In genomic region chr2:234391625-234392024, GRCh38 we compare ENCODE assay signal across 17 cellular contexts.
DNase-seq lines count a peak whose midpoint lies in the region; ATAC-seq and TF ChIP-seq lines count a peak whose summit lies in the region.
"Had no signal": no experiment of that assay in that cellular context is flagged by ENCODE, and none has a peak within 500 bp of the region (broad histone marks: within the 10 kb centered on the region; RNA-seq: fewer than 3 reads in every experiment).

No MANE protein-coding gene starts in this region.

- no peaks in the 10 kb centered on the region for H3K27me3 ChIP-seq in CD4-positive, alpha-beta T cell (ENCODE audit: control insufficient read depth, insufficient read depth, low read length)
- H3K27me3 ChIP-seq: BE2C had no signal

- no peak for TF ChIP-seq CTCF in CD4-positive, alpha-beta T cell (IDR thresholded peaks at IDR 0.05)

- CTCF ChIA-PET in activated CD4-positive, alpha-beta memory T cell treated with anti-CD3 and anti-CD28 coated beads, Interleukin-2, amount 10 ng/mL, durations not matched to agents 7 days and 5 days (lab: Charles Lee) = interaction anchor here (1.1 to 1.5 kb wide), 2 partner anchors 34 to 92 kb away, joined by 3 to 4 read pairs; no protein-coding TSS in a partner anchor
- CTCF ChIA-PET in activated CD4-positive, alpha-beta memory T cell treated with anti-CD3 and anti-CD28 coated beads for 36 hours (lab: Charles Lee) = no interaction called here
- CTCF ChIA-PET in CD4-positive, alpha-beta T cell (lab: Charles Lee) = interaction anchor here (1.2 to 1.3 kb wide), 2 partner anchors 23 to 103 kb away, joined by 3 to 4 read pairs; no protein-coding TSS in a partner anchor

- intact Hi-C loops in activated CD4-positive, alpha-beta memory T cell treated with anti-CD3 and anti-CD28 coated beads for 36 hours (cut with micrococcal nuclease) = no loop called here
- intact Hi-C loops in CD4-positive, alpha-beta T cell (cut with DNase I, micrococcal nuclease) = loop anchor here in 1 of 2 experiments (2.0 kb wide), 1 partner anchor 31 kb away; no protein-coding TSS in a partner anchor

- POLR2A ChIA-PET in activated CD4-positive, alpha-beta memory T cell treated with anti-CD3 and anti-CD28 coated beads, Interleukin-2, amount 10 ng/mL, durations not matched to agents 7 days and 5 days (lab: Charles Lee) = interaction anchor here (1.5 to 1.7 kb wide), 3 partner anchors 32 to 93 kb away, joined by 3 to 6 read pairs (median 4); no protein-coding TSS in a partner anchor
- POLR2A ChIA-PET in activated CD4-positive, alpha-beta memory T cell treated with anti-CD3 and anti-CD28 coated beads for 36 hours (lab: Charles Lee) = no interaction called here
- POLR2A ChIA-PET in CD4-positive, alpha-beta T cell (lab: Charles Lee) = interaction anchor here (0.9 to 1.9 kb wide), 3 partner anchors 31 to 98 kb away, joined by 3 to 5 read pairs (median 4); no protein-coding TSS in a partner anchor
- POLR2A ChIA-PET in naive thymus-derived CD8-positive, alpha-beta T cell (lab: Charles Lee) = no interaction called here

- H3K36me3 Mint-ChIP-seq in activated CD4-positive, alpha-beta memory T cell treated with anti-CD3 and anti-CD28 coated beads, Interleukin-2, amount 10 ng/mL, durations not matched to agents 7 days and 5 days (ENCODE audit: low read depth) = peaks cover 19% of the 10 kb centered on the region
- H3K36me3 Mint-ChIP-seq in activated CD4-positive, alpha-beta memory T cell treated with anti-CD3 and anti-CD28 coated beads for 36 hours = no peaks in the 10 kb centered on the region
- no peaks in the 10 kb centered on the region for H3K36me3 Mint-ChIP-seq in CD4-positive, alpha-beta T cell (ENCODE audit: low read depth)
- H3K36me3 Mint-ChIP-seq in T-helper 17 cell (ENCODE audit: low read depth) = peaks cover 2% of the 10 kb centered on the region
- no peaks in the 10 kb centered on the region for H3K36me3 Mint-ChIP-seq in naive thymus-derived CD8-positive, alpha-beta T cell

- peaks cover 56% of the 10 kb centered on the region for H3K4me1 Mint-ChIP-seq in activated CD4-positive, alpha-beta memory T cell treated with anti-CD3 and anti-CD28 coated beads, Interleukin-2, amount 10 ng/mL, durations not matched to agents 7 days and 5 days
- peaks cover 48% of the 10 kb centered on the region for H3K4me1 Mint-ChIP-seq in activated CD4-positive, alpha-beta memory T cell treated with anti-CD3 and anti-CD28 coated beads for 36 hours (ENCODE audit: low read depth)
- peaks cover 66% of the 10 kb centered on the region for H3K4me1 Mint-ChIP-seq in CD4-positive, alpha-beta T cell (ENCODE audit: low read depth)
- peaks cover 42% of the 10 kb centered on the region for H3K4me1 Mint-ChIP-seq in T-helper 17 cell
- H3K4me1 Mint-ChIP-seq in naive thymus-derived CD8-positive, alpha-beta T cell = peaks cover 22 to 58% (median 53%) of the 10 kb centered on the region in 4 donors

- H3K9me3 Mint-ChIP-seq in activated CD4-positive, alpha-beta memory T cell treated with anti-CD3 and anti-CD28 coated beads, Interleukin-2, amount 10 ng/mL, durations not matched to agents 7 days and 5 days = peaks cover 9% of the 10 kb centered on the region
- H3K9me3 Mint-ChIP-seq in activated CD4-positive, alpha-beta memory T cell treated with anti-CD3 and anti-CD28 coated beads for 36 hours = peaks cover 2% of the 10 kb centered on the region
- no peaks in the 10 kb centered on the region for H3K9me3 Mint-ChIP-seq in CD4-positive, alpha-beta T cell
- no peaks in the 10 kb centered on the region for H3K9me3 Mint-ChIP-seq in naive thymus-derived CD8-positive, alpha-beta T cell

- DNase-seq in activated CD4-positive, alpha-beta memory T cell treated with anti-CD3 and anti-CD28 coated beads, Interleukin-2, amount 10 ng/mL, durations not matched to agents 7 days and 5 days = no peak
- no peak for DNase-seq in activated CD4-positive, alpha-beta memory T cell treated with anti-CD3 and anti-CD28 coated beads for 36 hours
- no peak for DNase-seq in CD4-positive, alpha-beta T cell
- DNase-seq in T-helper 17 cell = no peak
- DNase-seq in naive thymus-derived CD8-positive, alpha-beta T cell = no peak
- DNase-seq in COLO829 (ENCODE audit: low spot score) = no peak
- no peak for DNase-seq in SIG-M5 treated with dmso at 0.1 percent for 504 hours (lab: John Stamatoyannopoulos, UW; ENCODE audit: unreplicated experiment)
- DNase-seq: BE2C, DMS79, HCEC 1CT, NCI-H1694 treated with DMSO at 0.1 percent for 48 hours, NCI-H510A, NCI-H774, PC-3 had no signal

- peak overlapping the region; percentile 36 for H3K27ac Mint-ChIP-seq in activated CD4-positive, alpha-beta memory T cell treated with anti-CD3 and anti-CD28 coated beads, Interleukin-2, amount 10 ng/mL, durations not matched to agents 7 days and 5 days
- H3K27ac Mint-ChIP-seq in activated CD4-positive, alpha-beta memory T cell treated with anti-CD3 and anti-CD28 coated beads for 36 hours = no peak overlapping the region
- peak overlapping the region; percentile 96 for H3K27ac Mint-ChIP-seq in CD4-positive, alpha-beta T cell
- peak overlapping the region; percentile 91 for H3K27ac Mint-ChIP-seq in T-helper 17 cell
- peak overlapping the region in 9 of 10 donors; percentile 27 to 92 (median 53) for H3K27ac Mint-ChIP-seq in naive thymus-derived CD8-positive, alpha-beta T cell
- H3K27ac Mint-ChIP-seq: GM23338 had no signal

- ATAC-seq in CD4-positive, alpha-beta T cell (ENCODE audit: poor library complexity) = no peak
- ATAC-seq in T-helper 17 cell = no peak
- no peak for ATAC-seq in naive thymus-derived CD8-positive, alpha-beta T cell
- ATAC-seq: GM23338, PC-3 had no signal

- no peaks in the 10 kb centered on the region for H3K27me3 Mint-ChIP-seq in activated CD4-positive, alpha-beta memory T cell treated with anti-CD3 and anti-CD28 coated beads, Interleukin-2, amount 10 ng/mL, durations not matched to agents 7 days and 5 days
- no peaks in the 10 kb centered on the region for H3K27me3 Mint-ChIP-seq in activated CD4-positive, alpha-beta memory T cell treated with anti-CD3 and anti-CD28 coated beads for 36 hours
- no peaks in the 10 kb centered on the region for H3K27me3 Mint-ChIP-seq in CD4-positive, alpha-beta T cell
- no peaks in the 10 kb centered on the region for H3K27me3 Mint-ChIP-seq in T-helper 17 cell
- no peaks in the 10 kb centered on the region for H3K27me3 Mint-ChIP-seq in naive thymus-derived CD8-positive, alpha-beta T cell

- no peak overlapping the region for H3K4me3 Mint-ChIP-seq in activated CD4-positive, alpha-beta memory T cell treated with anti-CD3 and anti-CD28 coated beads, Interleukin-2, amount 10 ng/mL, durations not matched to agents 7 days and 5 days
- H3K4me3 Mint-ChIP-seq in activated CD4-positive, alpha-beta memory T cell treated with anti-CD3 and anti-CD28 coated beads for 36 hours = no peak overlapping the region
- no peak overlapping the region for H3K4me3 Mint-ChIP-seq in CD4-positive, alpha-beta T cell
- no peak overlapping the region for H3K4me3 Mint-ChIP-seq in T-helper 17 cell
- peak overlapping the region in 3 of 10 donors; percentile 11 to 22 (median 22) for H3K4me3 Mint-ChIP-seq in naive thymus-derived CD8-positive, alpha-beta T cell
- H3K4me3 Mint-ChIP-seq: GM23338 had no signal

- H3K27ac ChIP-seq in CD4-positive, alpha-beta T cell (ENCODE audit: low read depth, low read length) = no peak overlapping the region
- H3K27ac ChIP-seq: KMS-11, RWPE1 had no signal

- no peaks in the 10 kb centered on the region for H3K9me3 ChIP-seq in CD4-positive, alpha-beta T cell (ENCODE audit: control insufficient read depth, low read length)
- H3K9me3 ChIP-seq in T-helper 17 cell (ENCODE audit: control insufficient read depth, low read length, poor library complexity, severe bottlenecking) = no peaks in the 10 kb centered on the region
- H3K9me3 ChIP-seq: BE2C had no signal

Comparison
In these comparisons a context has a peak if more than half of its experiments do, and no peak if none do; other contexts are left out.
1. POLR2A ChIA-PET loops: an anchor here in activated CD4-positive, alpha-beta memory T cell treated with anti-CD3 and anti-CD28 coated beads, Interleukin-2, amount 10 ng/mL, durations not matched to agents 7 days and 5 days (1.5 to 1.7 kb wide) and CD4-positive, alpha-beta T cell (0.9 to 1.9 kb wide); none called in activated CD4-positive, alpha-beta memory T cell treated with anti-CD3 and anti-CD28 coated beads for 36 hours and naive thymus-derived CD8-positive, alpha-beta T cell.